15 cellular contexts compared by ENCODE assay signal in the genomic region with DNA sequence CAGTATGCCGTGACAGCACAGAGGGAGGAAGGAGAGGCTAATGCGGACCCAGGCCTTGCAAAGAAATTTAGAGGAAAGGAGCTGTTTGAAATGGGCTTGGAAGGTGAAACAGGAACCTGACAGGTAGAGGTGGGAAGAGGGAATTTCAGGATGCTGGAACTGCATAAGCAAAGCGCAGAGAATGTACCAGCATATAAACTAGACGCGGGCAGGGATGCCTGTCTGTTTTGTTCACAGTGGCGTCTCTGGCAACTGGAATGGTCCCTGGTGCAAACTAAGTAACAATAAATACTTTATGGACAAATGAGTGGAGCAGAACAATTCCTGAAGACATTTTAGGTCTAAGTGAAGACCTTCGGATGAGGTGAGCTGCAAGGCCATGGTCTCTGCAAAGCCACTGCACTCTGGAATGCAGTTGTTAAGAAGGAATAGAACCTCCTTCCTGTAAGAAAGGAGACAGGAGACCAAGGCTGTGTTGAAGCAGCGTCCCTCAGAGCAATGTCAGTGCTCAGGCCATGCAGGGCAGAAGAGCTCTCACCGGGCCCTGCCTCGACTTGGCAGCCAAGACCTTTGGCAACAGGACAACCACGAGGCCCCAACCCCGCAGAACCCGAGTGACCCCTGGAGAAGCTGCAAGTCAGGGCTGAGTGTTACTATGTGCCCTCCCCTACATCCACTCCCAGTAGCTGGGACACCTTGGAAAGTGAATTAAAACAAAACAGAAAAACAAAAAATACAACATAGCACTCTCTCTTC. TPM values are rescaled to one million over a fixed set of nuclear protein-coding genes. Genes with fewer than 3 reads are reported as not detected.
A peak's percentile ranks its signal among the peaks of the same experiment; 100 is the strongest.
DNase-seq lines count a peak whose midpoint lies in the region; ATAC-seq and TF ChIP-seq lines count a peak whose summit lies in the region.
"Had no signal": no experiment of that assay in that cellular context is flagged by ENCODE, and none has a peak within 500 bp of the region (broad histone marks: within the 10 kb centered on the region; RNA-seq: fewer than 3 reads in every experiment).

No MANE protein-coding gene starts in this region.

- H3K27me3 ChIP-seq in BLaER1: peaks cover 23% of the 10 kb centered on the region
- H3K27me3 ChIP-seq: ascending aorta had no signal

- H3K27me3 Mint-ChIP-seq in IgD-negative memory B cell (peaks cover 2% of the 10 kb centered on the region), natural killer cell (ENCODE audit: low read depth in 2 of 2) (no peaks in the 10 kb centered on the region)
- H3K27me3 Mint-ChIP-seq in dendritic cell treated with granulocyte-macrophage colony-stimulating factor and Interleukin-4, amounts not matched to agents 40 ng/mL and 50 ng/mL, for 4 days: no peaks in the 10 kb centered on the region

- H3K9me3 Mint-ChIP-seq in IgD-negative memory B cell (no peaks in the 10 kb centered on the region), natural killer cell (no peaks in the 10 kb centered on the region)
- no peaks in the 10 kb centered on the region for H3K9me3 Mint-ChIP-seq in dendritic cell treated with granulocyte-macrophage colony-stimulating factor and Interleukin-4, amounts not matched to agents 40 ng/mL and 50 ng/mL, for 4 days

- no peak for TF ChIP-seq CTCF in natural killer cell (IDR thresholded peaks at IDR 0.05)
- TF ChIP-seq CTCF in lower leg skin (IDR thresholded peaks at IDR 0.05): no peak

- no peak for TF ChIP-seq POLR2A in lower leg skin (IDR thresholded peaks at IDR 0.05)

- peak overlapping the region; percentile 32 to 86 (median 59) for H3K27ac Mint-ChIP-seq in IgD-negative memory B cell
- H3K27ac Mint-ChIP-seq in dendritic cell treated with granulocyte-macrophage colony-stimulating factor and Interleukin-4, amounts not matched to agents 40 ng/mL and 50 ng/mL, for 4 days: peak overlapping the region; percentile 77
- peak overlapping the region; percentile 82 to 90 for H3K27ac Mint-ChIP-seq in natural killer cell

- peak overlapping the region; percentile 73 for H3K9ac ChIP-seq in BLaER1

- H3K4me1 Mint-ChIP-seq in IgD-negative memory B cell: peaks cover 25 to 34% (median 33%) of the 10 kb centered on the region in 3 donors
- H3K4me1 Mint-ChIP-seq in dendritic cell treated with granulocyte-macrophage colony-stimulating factor and Interleukin-4, amounts not matched to agents 40 ng/mL and 50 ng/mL, for 4 days (ENCODE audit: low read depth): peaks cover 40% of the 10 kb centered on the region
- peaks cover 65 to 74% of the 10 kb centered on the region in 2 donors for H3K4me1 Mint-ChIP-seq in natural killer cell

- DNase-seq in natural killer cell (no peak), NCI-H69 (lab: John Stamatoyannopoulos, UW) (no peak), lower leg skin (ENCODE audit: low spot score in 2 of 2) (no peak)
- DNase-seq: effector CD8-positive, alpha-beta T cell; KG1; NCI-H1930; NCI-H774; stimulated activated CD4-positive, alpha-beta T cell treated with anti-CD3 and anti-CD28 coated beads, Interleukin-1b, Interleukin-23, amount 100 ng/mL, for 48 hours; T1000 had no signal

- peak overlapping the region in 1 of 4 donors; percentile 42 for H3K4me3 Mint-ChIP-seq in IgD-negative memory B cell
- no peak overlapping the region for H3K4me3 Mint-ChIP-seq in dendritic cell treated with granulocyte-macrophage colony-stimulating factor and Interleukin-4, amounts not matched to agents 40 ng/mL and 50 ng/mL, for 4 days
- H3K4me3 Mint-ChIP-seq in natural killer cell: peak overlapping the region; percentile 28

- H3K4me2 ChIP-seq in BLaER1: peak overlapping the region; percentile 90

- ATAC-seq in natural killer cell (no peak), HG03139 (IDR thresholded peaks at IDR 0.05; ENCODE audit: unreplicated experiment) (no peak), HG03135 (IDR thresholded peaks at IDR 0.05; ENCODE audit: unreplicated experiment) (no peak)

- intact Hi-C loops in dendritic cell treated with granulocyte-macrophage colony-stimulating factor and Interleukin-4, amounts not matched to agents 40 ng/mL and 50 ng/mL, for 4 days (cut with micrococcal nuclease): no loop called here
- intact Hi-C loops in natural killer cell (cut with micrococcal nuclease) (loop anchor here (2.0 kb wide), 1 partner anchor 31 kb away; no protein-coding TSS in a partner anchor), lower leg skin (cut with DNase I; ENCODE audit: low total_unique reads) (no loop called here)

- H4K20me1 ChIP-seq in BLaER1: peaks cover 14% of the 10 kb centered on the region; the same call in 1 of the 2 replicates

- peaks cover 94% of the 10 kb centered on the region for H3K4me1 ChIP-seq in BLaER1

- no peaks in the 10 kb centered on the region for H3K9me3 ChIP-seq in BLaER1
- H3K9me3 ChIP-seq: ascending aorta had no signal

- H3K36me3 ChIP-seq in BLaER1: peaks cover 55% of the 10 kb centered on the region
- H3K36me3 ChIP-seq: ascending aorta had no signal

- 84 to 88% methylated on average over 13 of the region's 13 CpGs for WGBS in lower leg skin, 2 donors

- 0 out of 2 replicates have a peak overlapping the region, but pooled peaks have one; percentile 38 for H3K4me3 ChIP-seq in BLaER1
- no peak overlapping the region for H3K4me3 ChIP-seq in lower leg skin (ENCODE audit: low read depth, poor library complexity, severe bottlenecking)
- H3K4me3 ChIP-seq: ascending aorta had no signal

- peak overlapping the region; percentile 86 for H3K27ac ChIP-seq in BLaER1

- peaks cover 5% of the 10 kb centered on the region for H3K36me3 Mint-ChIP-seq in IgD-negative memory B cell
- no peaks in the 10 kb centered on the region for H3K36me3 Mint-ChIP-seq in dendritic cell treated with granulocyte-macrophage colony-stimulating factor and Interleukin-4, amounts not matched to agents 40 ng/mL and 50 ng/mL, for 4 days (ENCODE audit: low read depth)
- H3K36me3 Mint-ChIP-seq in natural killer cell: no peaks in the 10 kb centered on the region

RNA-seq across cellular contexts. Expression of a gene that starts 42.8 kb away (rescaled TPM):
- 0.95 TPM for polyA plus RNA-seq in IgD-negative memory B cell
- total RNA-seq in natural killer cell: 10 to 100 TPM; 38.9 to 94.6 (median 42.5) TPM
- 1 to 10 TPM; 3.2 to 6.5 (median 4.2) TPM for total RNA-seq in lower leg skin

Comparison
In these comparisons a context has a peak if more than half of its experiments do, and no peak if none do; other contexts are left out.
1. RNA of a gene that starts 42.8 kb away (total RNA-seq): 38.9 to 94.6 TPM in natural killer cell; 3.2 to 6.5 TPM in lower leg skin; every median in the first group is over 4 times any median in the second.
2. Peak in every context shown above with its lines, with median percentiles within 50 percentile points of each other: H3K27ac Mint-ChIP-seq.